17 cellular contexts compared by ENCODE assay signal in genomic region chr12:5746020-5746419, GRCh38.
DNase-seq lines count a peak whose midpoint lies in the region; ATAC-seq and TF ChIP-seq lines count a peak whose summit lies in the region.
"Had no signal": no experiment of that assay in that cellular context is flagged by ENCODE, and none has a peak within 500 bp of the region (broad histone marks: within the 10 kb centered on the region; RNA-seq: fewer than 3 reads in every experiment).

No MANE protein-coding gene starts in this region.

- TF ChIP-seq POLR2A in ovary (IDR thresholded peaks at IDR 0.05) = no peak

- no peak for DNase-seq in left ventricle myocardium inferior
- DNase-seq in left ventricle myocardium superior = no peak
- peak; percentile 9 for DNase-seq in epithelial cell of proximal tubule (ENCODE audit: low read depth)
- no peak for DNase-seq in nephron progenitor cell
- DNase-seq in HPDE6-E6E7 (ENCODE audit: extremely low spot score) = no peak
- DNase-seq in ovary = no peak
- no peak for DNase-seq in stimulated activated CD4-positive, alpha-beta T cell treated with anti-CD3 and anti-CD28 coated beads, Interleukin-12 subunit alpha, Interleukin-12 subunit beta, amount 100 ng/mL, for 4 hours
- DNase-seq: 8988T, DMS 273 treated with DMSO at 0.1 percent for 48 hours, GOT3 had no signal

- H3K4me1 ChIP-seq in left ventricle myocardium inferior (peaks cover 26% of the 10 kb centered on the region), ovary (ENCODE audit: insufficient read depth) (no peaks in the 10 kb centered on the region)

- intact Hi-C loops in left ventricle myocardium inferior (cut with micrococcal nuclease) (no loop called here), left ventricle myocardium superior (cut with micrococcal nuclease) (no loop called here), ovary (cut with DNase I) (no loop called here)

- H3K9me3 Mint-ChIP-seq in nephron progenitor cell = no peaks in the 10 kb centered on the region
- H3K9me3 Mint-ChIP-seq: CD8-positive, alpha-beta T cell; HFFc6 had no signal

- no peaks in the 10 kb centered on the region for H3K36me3 Mint-ChIP-seq in nephron progenitor cell (ENCODE audit: low read depth)
- H3K36me3 Mint-ChIP-seq: CD8-positive, alpha-beta T cell had no signal

- no peak overlapping the region for H3K4me3 Mint-ChIP-seq in nephron progenitor cell
- H3K4me3 Mint-ChIP-seq: B cell; CD8-positive, alpha-beta T cell; HFFc6; IgD-negative memory B cell had no signal

- WGBS in ovary, 3 donors = 82 to 89% (median 84%) methylated on average over 5 of the region's 5 CpGs

- H3K4me1 Mint-ChIP-seq in nephron progenitor cell = peaks cover 75% of the 10 kb centered on the region
- H3K4me1 Mint-ChIP-seq: B cell, IgD-negative memory B cell had no signal

- H3K27ac ChIP-seq in left ventricle myocardium inferior (replicated peaks) (peak overlapping the region; percentile 50), ovary (no peak overlapping the region)
- H3K27ac ChIP-seq: BLaER1 treated with 17β-estradiol and CSF1 and Interleukin-3, amounts not matched to agents 10 nM and 100 nM had no signal

- peaks cover 5% of the 10 kb centered on the region for H3K27me3 ChIP-seq in left ventricle myocardium inferior (ENCODE audit: low read depth)
- H3K27me3 ChIP-seq in ovary = no peaks in the 10 kb centered on the region
- H3K27me3 ChIP-seq: BLaER1 treated with 17β-estradiol and CSF1 and Interleukin-3, amounts not matched to agents 10 nM and 100 nM had no signal

- TF ChIP-seq CTCF in left ventricle myocardium inferior (IDR thresholded peaks at IDR 0.05; ENCODE audit: borderline replicate concordance) (no peak), epithelial cell of proximal tubule (conservative IDR thresholded peaks at IDR 0.05; ENCODE audit: low read depth, low read length) (no peak), nephron progenitor cell (IDR thresholded peaks at IDR 0.05) (no peak), ovary (IDR thresholded peaks at IDR 0.05) (no peak)

- peaks cover 14% of the 10 kb centered on the region for H3K27me3 Mint-ChIP-seq in nephron progenitor cell (ENCODE audit: low read depth, poor library complexity)

- no peaks in the 10 kb centered on the region for H3K36me3 ChIP-seq in left ventricle myocardium inferior
- no peaks in the 10 kb centered on the region for H3K36me3 ChIP-seq in ovary
- H3K36me3 ChIP-seq: BLaER1 treated with 17β-estradiol and CSF1 and Interleukin-3, amounts not matched to agents 10 nM and 100 nM had no signal

- H3K4me3 ChIP-seq in left ventricle myocardium inferior (no peak overlapping the region), epithelial cell of proximal tubule (ENCODE audit: low read depth, low read length) (no peak overlapping the region), ovary (no peak overlapping the region)
- H3K4me3 ChIP-seq: BLaER1 treated with 17β-estradiol and CSF1 and Interleukin-3, amounts not matched to agents 10 nM and 100 nM; GM12878 had no signal

- H3K9me3 ChIP-seq in left ventricle myocardium inferior (replicated peaks) (no peaks in the 10 kb centered on the region), ovary (no peaks in the 10 kb centered on the region)
- H3K9me3 ChIP-seq: BLaER1 treated with 17β-estradiol and CSF1 and Interleukin-3, amounts not matched to agents 10 nM and 100 nM had no signal

- TF ChIP-seq EP300 in ovary (IDR thresholded peaks at IDR 0.05) = no peak

- H3K27ac Mint-ChIP-seq in nephron progenitor cell = peak overlapping the region; percentile 75
- H3K27ac Mint-ChIP-seq: B cell, HFFc6, IgD-negative memory B cell had no signal

- ATAC-seq in left ventricle myocardium superior (no peak), GM18907 (IDR thresholded peaks at IDR 0.05; ENCODE audit: unreplicated experiment) (no peak)
